In the genomic region with DNA sequence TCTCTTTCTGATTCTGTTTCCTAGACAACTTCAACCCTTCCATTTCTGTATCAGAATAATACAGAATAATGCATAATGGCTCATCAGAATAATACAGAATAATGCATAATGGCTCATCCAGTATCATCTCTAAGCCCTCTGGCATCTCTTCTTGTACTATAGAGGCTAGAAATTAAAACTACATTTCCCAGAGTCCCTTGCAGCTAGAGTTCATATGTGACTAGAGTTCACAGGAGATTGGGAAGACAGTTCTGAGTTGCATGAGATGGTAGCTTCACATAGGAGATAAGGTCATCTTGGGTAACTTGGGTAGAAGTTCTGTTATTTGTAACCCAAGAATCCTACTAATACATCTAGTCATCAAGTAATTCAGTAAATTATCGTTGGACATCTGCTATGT, we compare ENCODE assay signal across 20 cellular contexts.
A peak's percentile ranks its signal among the peaks of the same experiment; 100 is the strongest.
DNase-seq lines count a peak whose midpoint lies in the region; ATAC-seq, FAIRE-seq and TF ChIP-seq lines count a peak whose summit lies in the region.
"Had no signal": no experiment of that assay in that cellular context is flagged by ENCODE, and none has a peak within 500 bp of the region (broad histone marks: within the 10 kb centered on the region; RNA-seq: fewer than 3 reads in every experiment).

No MANE protein-coding gene starts in this region.

- POLR2A ChIA-PET in K562 (lab: Yijun Ruan, JAX): interaction anchor here (0.7 kb wide), 1 partner anchor 276 kb away, joined by 3 read pairs; no protein-coding TSS in a partner anchor

- H3K9me3 ChIP-seq in K562 (replicated peaks; ENCODE audit: control insufficient read depth, insufficient read depth, low read depth, low read length): no peaks in the 10 kb centered on the region
- H3K9me3 ChIP-seq in neural cell (ENCODE audit: low read length): no peaks in the 10 kb centered on the region
- H3K9me3 ChIP-seq: BLaER1 had no signal

- no peaks in the 10 kb centered on the region for H3K9me2 ChIP-seq in neural cell (ENCODE audit: insufficient read depth, low read length)

- H3F3A ChIP-seq in neural cell (ENCODE audit: insufficient read depth, low read length, poor library complexity, severe bottlenecking): no peaks in the 10 kb centered on the region

- no peak for TF ChIP-seq EP300 in K562 (IDR thresholded peaks at IDR 0.05; ENCODE audit: low read length)
- TF ChIP-seq EP300 in neural cell (conservative IDR thresholded peaks at IDR 0.05; ENCODE audit: poor library complexity, severe bottlenecking): peak; percentile 9

- no peak overlapping the region for H3K27ac ChIP-seq in K562 (ENCODE audit: extremely low read depth, low read depth, low read length)
- peak overlapping the region; percentile 71 for H3K27ac ChIP-seq in neural cell (ENCODE audit: low read length)
- H3K27ac ChIP-seq: BLaER1, C4-2B, GM23248 had no signal

- in situ Hi-C loops in K562 (cut with MboI): no loop called here

- CTCF ChIA-PET in K562 (lab: Yijun Ruan, JAX; ENCODE audit: low intra/inter-chr PET ratio): no interaction called here

- FAIRE-seq in GM12891 (lab: Jason Lieb, UNC): peak; percentile 26
- FAIRE-seq in K562 (lab: Jason Lieb, UNC): no peak
- FAIRE-seq: A204.1, D721Med, GM12892 had no signal

- TF ChIP-seq POLR2A in GM12891 (IDR thresholded peaks at IDR 0.05; ENCODE audit: low read depth, low read length): no peak
- TF ChIP-seq POLR2A in K562 (conservative IDR thresholded peaks at IDR 0.05): no peak

- DNase-seq in GM12891 (ENCODE audit: insufficient read length, low spot score) (no peak), HT-29 (ENCODE audit: low spot score) (peak; percentile 12), K562 (ENCODE audit: extremely low read depth in 1 of 4, low spot score in 3 of 4) (no peak), NCI-H1105 treated with DMSO at 0.1 percent for 48 hours (lab: John Stamatoyannopoulos, UW) (no peak)
- DNase-seq: CD4-positive, CD25-positive, alpha-beta regulatory T cell; CD8-positive, alpha-beta memory T cell; DMS 273 treated with DMSO at 0.1 percent for 48 hours; DMS79; EL; GDM1; GM23248; H9 had no signal

- H3K4me3 ChIP-seq in K562: no peak overlapping the region
- peak overlapping the region; percentile 42 for H3K4me3 ChIP-seq in neural cell (ENCODE audit: low read length)
- H3K4me3 ChIP-seq: BLaER1, GM23248 had no signal

- 0% methylated on average over 1 of the region's 1 CpG for WGBS in K562 (ENCODE audit: insufficient coverage, low coverage, missing lambda C conversion rate)

- H3K9me1 ChIP-seq in K562 (ENCODE audit: control insufficient read depth, insufficient read depth, low read length): no peaks in the 10 kb centered on the region

- ATAC-seq in K562 (0 out of 3 replicates have a peak, but pooled peaks have one; percentile 51), GM19324 (IDR thresholded peaks at IDR 0.05; ENCODE audit: low FRiP score, unreplicated experiment) (no peak)
- ATAC-seq: HCT116 had no signal

- no peaks in the 10 kb centered on the region for H3K4me1 ChIP-seq in K562 (replicated peaks in 1 of 2; ENCODE audit: control insufficient read depth in 2 of 2, insufficient read depth in 2 of 2, low read length in 2 of 2)
- H3K4me1 ChIP-seq: BLaER1 had no signal

- H3K79me2 ChIP-seq in K562 (ENCODE audit: control insufficient read depth, insufficient read depth, low read length): no peaks in the 10 kb centered on the region
- no peaks in the 10 kb centered on the region for H3K79me2 ChIP-seq in neural cell (replicated peaks; ENCODE audit: insufficient read depth, low read length)

- H3K4me2 ChIP-seq in K562 (ENCODE audit: insufficient read depth, low read length): no peak overlapping the region
- H3K4me2 ChIP-seq in neural cell (ENCODE audit: low read length): peak overlapping the region; percentile 58
- H3K4me2 ChIP-seq: BLaER1 had no signal

- no TSS peak for BruUV-seq in K562 (replicated peaks; lab: Mats Ljungman, UMichigan)

- H2AFZ ChIP-seq in K562 (ENCODE audit: low read depth, low read length) (no peak overlapping the region), neural cell (ENCODE audit: low read depth, low read length) (no peak overlapping the region)
- H2AFZ ChIP-seq: GM23248 had no signal

- H3K27me3 ChIP-seq in K562 (ENCODE audit: control insufficient read depth in 2 of 2, insufficient read depth in 2 of 2, low read length in 2 of 2) (no peaks in the 10 kb centered on the region; a peak in 1 of 5 replicates), neural cell (ENCODE audit: insufficient read depth, low read depth, low read length) (no peaks in the 10 kb centered on the region)
- H3K27me3 ChIP-seq: BLaER1 had no signal

- intact Hi-C loops in K562 (cut with micrococcal nuclease): no loop called here

- H3K36me3 ChIP-seq in K562 (ENCODE audit: control insufficient read depth, insufficient read depth, low read length) (no peaks in the 10 kb centered on the region), neural cell (ENCODE audit: insufficient read depth, low read length) (no peaks in the 10 kb centered on the region)
- H3K36me3 ChIP-seq: BLaER1 had no signal

- TF ChIP-seq CTCF in K562 (IDR thresholded peaks at IDR 0.05 in 2 of 3, conservative IDR thresholded peaks at IDR 0.05 in 1 of 3; ENCODE audit: insufficient read depth in 2 of 3, low read depth in 1 of 3, low read length in 3 of 3) (no peak), neural cell (IDR thresholded peaks at IDR 0.05; ENCODE audit: poor library complexity, severe bottlenecking) (no peak)

- H3K9ac ChIP-seq in K562 (ENCODE audit: insufficient read depth in 1 of 2, low read depth in 2 of 2, low read length in 2 of 2): no peak overlapping the region
- H3K9ac ChIP-seq in neural cell (ENCODE audit: low read length): peak overlapping the region; percentile 10
- H3K9ac ChIP-seq: BLaER1, GM23248 had no signal

- TF ChIP-seq RAD21 in K562 (CRISPR knock-in tag; conservative IDR thresholded peaks at IDR 0.05 in 1 of 2, IDR thresholded peaks at IDR 0.05 in 1 of 2): no peak
- TF ChIP-seq RAD21 in neural cell (conservative IDR thresholded peaks at IDR 0.05): no peak

- H4K20me1 ChIP-seq in K562 (replicated peaks; ENCODE audit: control insufficient read depth, insufficient read depth, low read length): no peaks in the 10 kb centered on the region
- no peaks in the 10 kb centered on the region for H4K20me1 ChIP-seq in neural cell (ENCODE audit: insufficient read depth)
- H4K20me1 ChIP-seq: BLaER1 had no signal

TF ChIP-seq in GM12891, 5 proteins besides CTCF, POLR2A, EP300 and RAD21:
- no peak for TF ChIP-seq POLR2AphosphoS5 (IDR thresholded peaks at IDR 0.05; ENCODE audit: low read depth, low read length)
- TF ChIP-seq POU2F2 (IDR thresholded peaks at IDR 0.05; ENCODE audit: low read depth, low read length): no peak
- TF ChIP-seq PAX5 (IDR thresholded peaks at IDR 0.05; ENCODE audit: insufficient read depth, low read length, severe bottlenecking): no peak
- no peak for TF ChIP-seq SPI1 (IDR thresholded peaks at IDR 0.05; ENCODE audit: low read depth, low read length)
- TF ChIP-seq TAF1 (IDR thresholded peaks at IDR 0.05; ENCODE audit: low read depth, low read length): no peak

TF ChIP-seq in K562, 482 proteins besides CTCF, POLR2A, EP300 and RAD21 (continues in another document):
- TF ChIP-seq BRF1 (IDR thresholded peaks at IDR 0.05; ENCODE audit: borderline replicate concordance, extremely low read depth, insufficient read length) (no peak), KAT7 (CRISPR knock-in tag; IDR thresholded peaks at IDR 0.05; ENCODE audit: borderline replicate concordance) (no peak), ZNF3 (CRISPR knock-in tag; IDR thresholded peaks at IDR 0.05) (no peak), RFX5 (IDR thresholded peaks at IDR 0.05; ENCODE audit: low read depth, low read length) (no peak), NR2C2 (CRISPR knock-in tag; IDR thresholded peaks at IDR 0.05) (no peak), NR2C2 (tag; IDR thresholded peaks at IDR 0.05) (peak; percentile 86), HDAC3 (IDR thresholded peaks at IDR 0.05; ENCODE audit: borderline replicate concordance, partially characterized antibody) (no peak), U2AF1 (optimal IDR thresholded peaks at IDR 0.05; ENCODE audit: low read depth, low read length) (no peak), ZNF134 (CRISPR knock-in tag; conservative IDR thresholded peaks at IDR 0.05) (no peak), HCFC1 (IDR thresholded peaks at IDR 0.05; ENCODE audit: low read depth, low read length) (peak; percentile 62), ERF (CRISPR knock-in tag; IDR thresholded peaks at IDR 0.05) (no peak), CHCHD3 (CRISPR knock-in tag; IDR thresholded peaks at IDR 0.05) (no peak), SREBF2 (CRISPR knock-in tag; IDR thresholded peaks at IDR 0.05) (no peak)

TF ChIP-seq in neural cell, 6 proteins besides CTCF, POLR2A, EP300 and RAD21:
- no peak for TF ChIP-seq TAF1 (IDR thresholded peaks at IDR 0.05; ENCODE audit: low read depth)
- TF ChIP-seq SMC3 (conservative IDR thresholded peaks at IDR 0.05; ENCODE audit: poor library complexity): no peak
- no peak for TF ChIP-seq EZH2 (IDR thresholded peaks at IDR 0.05; ENCODE audit: borderline replicate concordance, insufficient read depth, low read length, poor library complexity, severe bottlenecking)
- TF ChIP-seq, protein P1, sequence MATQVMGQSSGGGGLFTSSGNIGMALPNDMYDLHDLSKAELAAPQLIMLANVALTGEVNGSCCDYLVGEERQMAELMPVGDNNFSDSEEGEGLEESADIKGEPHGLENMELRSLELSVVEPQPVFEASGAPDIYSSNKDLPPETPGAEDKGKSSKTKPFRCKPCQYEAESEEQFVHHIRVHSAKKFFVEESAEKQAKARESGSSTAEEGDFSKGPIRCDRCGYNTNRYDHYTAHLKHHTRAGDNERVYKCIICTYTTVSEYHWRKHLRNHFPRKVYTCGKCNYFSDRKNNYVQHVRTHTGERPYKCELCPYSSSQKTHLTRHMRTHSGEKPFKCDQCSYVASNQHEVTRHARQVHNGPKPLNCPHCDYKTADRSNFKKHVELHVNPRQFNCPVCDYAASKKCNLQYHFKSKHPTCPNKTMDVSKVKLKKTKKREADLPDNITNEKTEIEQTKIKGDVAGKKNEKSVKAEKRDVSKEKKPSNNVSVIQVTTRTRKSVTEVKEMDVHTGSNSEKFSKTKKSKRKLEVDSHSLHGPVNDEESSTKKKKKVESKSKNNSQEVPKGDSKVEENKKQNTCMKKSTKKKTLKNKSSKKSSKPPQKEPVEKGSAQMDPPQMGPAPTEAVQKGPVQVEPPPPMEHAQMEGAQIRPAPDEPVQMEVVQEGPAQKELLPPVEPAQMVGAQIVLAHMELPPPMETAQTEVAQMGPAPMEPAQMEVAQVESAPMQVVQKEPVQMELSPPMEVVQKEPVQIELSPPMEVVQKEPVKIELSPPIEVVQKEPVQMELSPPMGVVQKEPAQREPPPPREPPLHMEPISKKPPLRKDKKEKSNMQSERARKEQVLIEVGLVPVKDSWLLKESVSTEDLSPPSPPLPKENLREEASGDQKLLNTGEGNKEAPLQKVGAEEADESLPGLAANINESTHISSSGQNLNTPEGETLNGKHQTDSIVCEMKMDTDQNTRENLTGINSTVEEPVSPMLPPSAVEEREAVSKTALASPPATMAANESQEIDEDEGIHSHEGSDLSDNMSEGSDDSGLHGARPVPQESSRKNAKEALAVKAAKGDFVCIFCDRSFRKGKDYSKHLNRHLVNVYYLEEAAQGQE (IDR thresholded peaks at IDR 0.05; ENCODE audit: borderline replicate concordance): no peak
- no peak for TF ChIP-seq MXI1 (conservative IDR thresholded peaks at IDR 0.05; ENCODE audit: poor library complexity, severe bottlenecking)
- TF ChIP-seq POLR2AphosphoS5 (IDR thresholded peaks at IDR 0.05): no peak
